8 cellular contexts compared by ENCODE assay signal in the genomic region with DNA sequence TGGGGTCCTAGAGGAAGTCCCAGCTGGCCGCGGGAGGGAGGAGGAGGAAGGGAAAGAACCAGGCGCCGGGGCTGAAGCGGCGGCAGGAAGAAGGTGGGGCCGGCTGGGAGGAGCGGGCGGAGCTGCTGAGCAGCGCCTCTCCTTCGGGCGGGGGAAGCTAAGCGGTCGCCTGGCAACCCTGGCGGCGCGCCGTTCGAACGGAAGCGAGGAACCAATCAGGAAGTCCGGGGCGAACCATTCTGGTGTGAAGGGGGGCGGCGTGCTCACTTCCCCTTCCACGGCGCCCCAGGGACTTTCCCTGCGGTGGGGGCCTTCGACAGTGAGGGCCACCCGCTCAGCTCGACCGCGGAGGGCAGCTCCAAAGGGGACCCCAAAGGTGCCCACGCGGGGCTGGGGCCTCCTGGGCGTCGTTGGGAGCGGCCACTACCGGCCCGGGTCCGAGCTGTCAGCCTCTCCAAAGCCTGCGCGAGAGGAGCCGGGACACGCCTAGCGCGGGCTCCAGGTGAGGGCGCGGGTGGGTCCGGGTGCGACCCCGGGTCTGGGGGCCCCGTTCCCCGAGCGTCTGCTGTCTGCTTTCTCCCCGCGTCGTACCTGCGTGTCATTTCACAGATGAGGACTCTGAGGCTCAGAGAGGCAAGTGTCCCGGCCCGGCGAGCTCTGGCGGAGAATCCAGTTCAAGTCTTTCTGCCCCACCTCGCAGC. TPM values are rescaled to one million over a fixed set of nuclear protein-coding genes. Genes with fewer than 3 reads are reported as not detected.
A peak's percentile ranks its signal among the peaks of the same experiment; 100 is the strongest.
DNase-seq lines count a peak whose midpoint lies in the region; ATAC-seq and TF ChIP-seq lines count a peak whose summit lies in the region.

A gene (plus strand): TSS at position 266 of the 701 bp plus-strand sequence. CDS start 11,090 bp downstream, outside the sequence.

- no peaks in the 10 kb centered on the region for H3K27me3 Mint-ChIP-seq in T-helper 17 cell
- peaks cover 9% of the 10 kb centered on the region for H3K27me3 Mint-ChIP-seq in progenitor cell of endocrine pancreas

- ATAC-seq in GM18499 (IDR thresholded peaks at IDR 0.05; ENCODE audit: insufficient read depth, unreplicated experiment) (peak; percentile 66), HG02938 (IDR thresholded peaks at IDR 0.05; ENCODE audit: unreplicated experiment) (peak; percentile 90), T-helper 17 cell (peak; percentile 94)

- no peaks in the 10 kb centered on the region for H3K36me3 ChIP-seq in left ventricle myocardium inferior

- H3K4me3 Mint-ChIP-seq in T-helper 17 cell (peak within 1 kb of the TSS; percentile 93), progenitor cell of endocrine pancreas (ENCODE audit: low read depth) (peak within 1 kb of the TSS; percentile 70)

- peaks cover 31% of the 10 kb centered on the region for H3K4me1 Mint-ChIP-seq in T-helper 17 cell
- H3K4me1 Mint-ChIP-seq in progenitor cell of endocrine pancreas (ENCODE audit: low read depth): peaks cover 14% of the 10 kb centered on the region

- H3K9me3 ChIP-seq in T-helper 17 cell (ENCODE audit: control insufficient read depth, low read length, poor library complexity, severe bottlenecking): no peaks in the 10 kb centered on the region
- peaks cover 11% of the 10 kb centered on the region for H3K9me3 ChIP-seq in left ventricle myocardium inferior (replicated peaks)

- H3K4me3 ChIP-seq in left ventricle myocardium inferior: peak within 1 kb of the TSS; percentile 86

- no peaks in the 10 kb centered on the region for H3K36me3 Mint-ChIP-seq in T-helper 17 cell (ENCODE audit: low read depth)
- no peaks in the 10 kb centered on the region for H3K36me3 Mint-ChIP-seq in progenitor cell of endocrine pancreas (ENCODE audit: insufficient read depth)

- intact Hi-C loops in left ventricle myocardium inferior (cut with micrococcal nuclease): no loop called here

- H3K27ac Mint-ChIP-seq in T-helper 17 cell: peak within 1 kb of the TSS; percentile 91
- H3K27ac Mint-ChIP-seq in progenitor cell of endocrine pancreas: peak within 1 kb of the TSS; percentile 7

- peaks cover 36% of the 10 kb centered on the region for H3K4me1 ChIP-seq in left ventricle myocardium inferior

- peak; percentile 77 for DNase-seq in NCI-H1694 treated with DMSO at 0.1 percent for 48 hours (lab: John Stamatoyannopoulos, UW)
- peak; percentile 93 to 94 (median 94) for DNase-seq in T-helper 17 cell
- DNase-seq in amniotic stem cell (lab: John Stamatoyannopoulos, UW): peak; percentile 88
- DNase-seq in left ventricle myocardium inferior: peak; percentile 98
- peak; percentile 81 for DNase-seq in progenitor cell of endocrine pancreas (ENCODE audit: low spot score, unreplicated experiment)
- DNase-seq in ureter (ENCODE audit: low spot score): peak; percentile 97

- H3K27me3 ChIP-seq in left ventricle myocardium inferior (ENCODE audit: low read depth): no peaks in the 10 kb centered on the region

- peaks cover 4% of the 10 kb centered on the region for H3K9me3 Mint-ChIP-seq in progenitor cell of endocrine pancreas (ENCODE audit: low read depth)

- peak within 1 kb of the TSS; percentile 89 for H3K27ac ChIP-seq in left ventricle myocardium inferior (replicated peaks)

- TF ChIP-seq CTCF in left ventricle myocardium inferior (IDR thresholded peaks at IDR 0.05; ENCODE audit: borderline replicate concordance) (no peak), progenitor cell of endocrine pancreas (IDR thresholded peaks at IDR 0.05; ENCODE audit: unreplicated experiment) (no peak)

RNA-seq across cellular contexts. Expression of the gene that starts here (rescaled TPM):
- total RNA-seq in T-helper 17 cell: 10 to 100 TPM; 14.1 to 35.1 TPM
- 2.0 TPM for total RNA-seq in left ventricle myocardium inferior
- total RNA-seq in progenitor cell of endocrine pancreas: 17.4 and 17.9 TPM in 2 replicates
- 35.1 TPM for total RNA-seq in ureter

Comparison
In these comparisons a context has a peak if more than half of its experiments do, and no peak if none do; other contexts are left out.
1. Peak in every context shown above with its lines: DNase-seq, ATAC-seq, H3K4me3 ChIP-seq and H3K27ac ChIP-seq.